Comparison of ENCODE assay signal across 19 cellular contexts in the genomic region with DNA sequence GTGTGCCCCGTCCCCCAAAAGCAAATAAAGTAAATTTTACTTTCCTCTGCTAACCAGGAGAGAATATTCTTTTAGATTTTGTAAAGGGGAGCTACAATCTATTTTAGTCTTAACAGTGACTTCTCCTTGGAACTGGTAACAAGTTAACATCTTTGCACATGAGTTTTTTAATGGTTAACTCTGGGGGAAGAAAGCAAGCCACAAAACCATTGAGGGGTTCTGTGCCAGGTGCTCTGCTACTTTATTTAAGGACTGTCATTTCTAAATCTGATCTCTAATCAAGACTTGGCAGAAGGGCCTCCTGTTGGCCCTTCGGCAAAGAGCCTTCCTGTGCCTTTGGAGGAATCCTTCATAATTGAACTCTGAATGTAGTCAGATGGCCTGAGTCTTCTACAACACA.
"Had no signal": no experiment of that assay in that cellular context is flagged by ENCODE, and none has a peak within 500 bp of the region (broad histone marks: within the 10 kb centered on the region; RNA-seq: fewer than 3 reads in every experiment).

No MANE protein-coding gene starts in this region.

- H3K4me1 ChIP-seq: pancreas, testis, upper lobe of right lung had no signal

- H3K9me3 ChIP-seq: esophagus squamous epithelium, neutrophil, pancreas, testis, upper lobe of right lung had no signal

- H3K27me3 ChIP-seq: neutrophil, pancreas, testis, upper lobe of right lung had no signal

- H3K9me3 Mint-ChIP-seq: activated CD4-positive, alpha-beta memory T cell treated with anti-CD3 and anti-CD28 coated beads for 36 hours; activated T-helper 1 cell treated with anti-CD3 and anti-CD28 coated beads, Interleukin-12 subunit alpha, Interleukin-12 subunit beta, Interleukin-2, Interleukin-4 antibody, amounts not matched to agents 30 ng/mL and 10 ng/mL and 1 ng/mL, durations not matched to agents 14 hours and 24 hours and 36 hours; memory B cell; stimulated activated effector memory CD8-positive, alpha-beta T cell treated with anti-CD3 and anti-CD28 coated beads, Interleukin-12 subunit alpha, Interleukin-12 subunit beta, amount 100 ng/mL, for 72 hours; WTC11 had no signal

- H3K36me3 ChIP-seq: esophagus squamous epithelium, neutrophil, pancreas, upper lobe of right lung had no signal

- H3K4me3 ChIP-seq: esophagus squamous epithelium, pancreas, testis, upper lobe of right lung had no signal

- H3K27ac ChIP-seq: esophagus squamous epithelium, neutrophil, pancreas, testis, upper lobe of right lung had no signal

- H3K36me3 Mint-ChIP-seq: activated CD4-positive, alpha-beta memory T cell treated with anti-CD3 and anti-CD28 coated beads for 36 hours; activated naive CD8-positive, alpha-beta T cell treated with anti-CD3 and anti-CD28 coated beads for 36 hours; memory B cell; naive thymus-derived CD8-positive, alpha-beta T cell; stimulated activated effector memory CD8-positive, alpha-beta T cell treated with anti-CD3 and anti-CD28 coated beads, Interleukin-12 subunit alpha, Interleukin-12 subunit beta, amount 100 ng/mL, for 72 hours; WTC11 had no signal

- H3K27ac Mint-ChIP-seq: activated CD4-positive, alpha-beta memory T cell treated with anti-CD3 and anti-CD28 coated beads for 36 hours; activated CD4-positive, alpha-beta T cell treated with anti-CD3 and anti-CD28 coated beads for 36 hours; activated naive CD8-positive, alpha-beta T cell treated with anti-CD3 and anti-CD28 coated beads for 36 hours; activated T-helper 1 cell treated with anti-CD3 and anti-CD28 coated beads, Interleukin-12 subunit alpha, Interleukin-12 subunit beta, Interleukin-2, Interleukin-4 antibody, amounts not matched to agents 30 ng/mL and 10 ng/mL and 1 ng/mL, durations not matched to agents 14 hours and 24 hours and 36 hours; memory B cell; naive thymus-derived CD8-positive, alpha-beta T cell; stimulated activated effector memory CD8-positive, alpha-beta T cell treated with anti-CD3 and anti-CD28 coated beads, Interleukin-12 subunit alpha, Interleukin-12 subunit beta, amount 100 ng/mL, for 72 hours; WTC11 had no signal

- H3K4me1 Mint-ChIP-seq: activated CD4-positive, alpha-beta T cell treated with anti-CD3 and anti-CD28 coated beads for 36 hours; activated naive CD8-positive, alpha-beta T cell treated with anti-CD3 and anti-CD28 coated beads for 36 hours; memory B cell; naive thymus-derived CD8-positive, alpha-beta T cell had no signal

- FAIRE-seq: endothelial cell of umbilical vein, pancreas had no signal

- ATAC-seq: activated CD4-positive, alpha-beta T cell treated with anti-CD3 and anti-CD28 coated beads for 36 hours; naive thymus-derived CD8-positive, alpha-beta T cell; pancreas; stimulated activated effector memory CD8-positive, alpha-beta T cell treated with anti-CD3 and anti-CD28 coated beads, Interleukin-12 subunit alpha, Interleukin-12 subunit beta, amount 100 ng/mL, for 72 hours; upper lobe of right lung had no signal

- H3K4me3 Mint-ChIP-seq: activated CD4-positive, alpha-beta memory T cell treated with anti-CD3 and anti-CD28 coated beads for 36 hours; activated CD4-positive, alpha-beta T cell treated with anti-CD3 and anti-CD28 coated beads for 36 hours; activated naive CD8-positive, alpha-beta T cell treated with anti-CD3 and anti-CD28 coated beads for 36 hours; activated T-helper 1 cell treated with anti-CD3 and anti-CD28 coated beads, Interleukin-12 subunit alpha, Interleukin-12 subunit beta, Interleukin-2, Interleukin-4 antibody, amounts not matched to agents 30 ng/mL and 10 ng/mL and 1 ng/mL, durations not matched to agents 14 hours and 24 hours and 36 hours; memory B cell; naive thymus-derived CD8-positive, alpha-beta T cell; stimulated activated effector memory CD8-positive, alpha-beta T cell treated with anti-CD3 and anti-CD28 coated beads, Interleukin-12 subunit alpha, Interleukin-12 subunit beta, amount 100 ng/mL, for 72 hours; WTC11 had no signal

- DNase-seq: activated CD4-positive, alpha-beta memory T cell treated with anti-CD3 and anti-CD28 coated beads for 36 hours; activated CD4-positive, alpha-beta T cell treated with anti-CD3 and anti-CD28 coated beads for 36 hours; activated naive CD8-positive, alpha-beta T cell treated with anti-CD3 and anti-CD28 coated beads for 36 hours; activated T-cell treated with anti-CD3 and anti-CD28 coated beads for 4 hours; amniotic stem cell; dermis blood vessel endothelial cell; effector memory CD4-positive, alpha-beta T cell; esophagus squamous epithelium; naive thymus-derived CD8-positive, alpha-beta T cell; pancreas; stimulated activated CD4-positive, alpha-beta T cell treated with anti-CD3 and anti-CD28 coated beads, Interleukin-4, amount 100 ng/mL, for 24 hours; testis; upper lobe of right lung had no signal
